36 cellular contexts compared by ENCODE assay signal in the genomic region with DNA sequence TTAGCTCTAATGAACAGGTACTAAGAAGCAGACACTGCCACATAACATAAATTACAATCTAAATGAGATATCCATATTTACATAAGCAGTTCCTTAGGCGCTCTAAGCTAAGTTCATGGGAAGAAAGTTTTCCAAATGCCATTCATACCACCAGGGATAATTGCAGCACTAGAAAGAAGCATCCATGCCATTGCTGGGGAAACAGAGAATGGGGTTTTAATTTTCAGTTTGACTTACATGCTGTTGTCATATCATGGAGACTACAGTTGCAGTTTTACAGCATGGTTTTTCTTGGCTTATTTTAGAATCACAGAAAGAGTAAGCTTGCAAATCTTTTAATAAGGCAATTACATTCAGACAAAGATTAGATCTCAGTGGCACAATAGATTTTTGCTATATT.
"Had no signal": no experiment of that assay in that cellular context is flagged by ENCODE, and none has a peak within 500 bp of the region (broad histone marks: within the 10 kb centered on the region; RNA-seq: fewer than 3 reads in every experiment).

No MANE protein-coding gene starts in this region.

- H3K27me3 ChIP-seq: ascending aorta, brain microvascular endothelial cell, dorsolateral prefrontal cortex, gastroesophageal sphincter, left lung, right atrium auricular region, stomach, tibial artery had no signal

- H3K27ac Mint-ChIP-seq: activated naive CD4-positive, alpha-beta T cell treated with anti-CD3 and anti-CD28 coated beads, Interleukin-2, amount 10 ng/mL, durations not matched to agents 7 days and 5 days; activated naive CD8-positive, alpha-beta T cell treated with anti-CD3 and anti-CD28 coated beads, Interleukin-2, amount 10 ng/mL, durations not matched to agents 7 days and 5 days; activated T-helper 1 cell treated with anti-CD3 and anti-CD28 coated beads, Interleukin-12 subunit alpha, Interleukin-12 subunit beta, Interleukin-2, Interleukin-4 antibody, amounts not matched to agents 30 ng/mL and 10 ng/mL and 1 ng/mL, durations not matched to agents 14 hours and 24 hours and 36 hours; naive B cell; nephron progenitor cell; stimulated activated naive B cell treated with anti-CD40 and anti-IgM and Interleukin-4, amounts not matched to agents 10 μg/mL and 1 μg/mL and 100 μg/mL, for 72 hours; T-helper 2 cell treated with Interferon-gamma antibody and Interleukin-4, amounts not matched to agents 5 μg/mL and 100 μg/mL, for 36 hours had no signal

- H3K9me3 ChIP-seq: ascending aorta, gastroesophageal sphincter, lower lobe of right lung, psoas muscle, right atrium auricular region, stomach, tibial artery had no signal

- H3K27ac ChIP-seq: ascending aorta, brain microvascular endothelial cell, coronary artery, dorsolateral prefrontal cortex, gastroesophageal sphincter, left lung, lower lobe of right lung, parathyroid adenoma, psoas muscle, right atrium auricular region, stomach, tibial artery, VCaP had no signal

- H3K36me3 ChIP-seq: ascending aorta, brain microvascular endothelial cell, gastroesophageal sphincter, left lung, lower lobe of right lung, right atrium auricular region, stomach, tibial artery had no signal

- H3K4me3 ChIP-seq: ascending aorta, coronary artery, dorsolateral prefrontal cortex, gastroesophageal sphincter, left lung, lower lobe of right lung, psoas muscle, right atrium auricular region, smooth muscle cell, stomach, tibial artery had no signal

- DNase-seq: activated CD4-positive, alpha-beta T cell treated with anti-CD3 and anti-CD28 coated beads for 48 hours; activated CD4-positive, alpha-beta T cell treated with anti-CD3 and anti-CD28 coated beads, Interleukin-2, amount 50 U/mL, for 48 hours; activated CD8-positive, alpha-beta memory T cell treated with anti-CD3 and anti-CD28 coated beads, Interleukin-2, amount 50 U/mL, for 4 hours; activated effector memory CD4-positive, alpha-beta T cell treated with anti-CD3 and anti-CD28 coated beads, Interleukin-2, amount 50 U/mL, for 16 hours; activated naive CD4-positive, alpha-beta T cell treated with anti-CD3 and anti-CD28 coated beads, Interleukin-2, amount 10 ng/mL, durations not matched to agents 7 days and 5 days; activated naive CD8-positive, alpha-beta T cell treated with anti-CD3 and anti-CD28 coated beads, Interleukin-2, amount 10 ng/mL, durations not matched to agents 7 days and 5 days; activated T-cell treated with anti-CD3 and anti-CD28 coated beads, Interleukin-2, amount 50 U/mL, for 1 hour; brain microvascular endothelial cell; dorsolateral prefrontal cortex; effector memory CD4-positive, alpha-beta T cell; hippocampal formation; kidney glomerular epithelial cell; left lung; lower lobe of right lung; naive B cell; nephron progenitor cell; nucleus accumbens; psoas muscle; stimulated activated CD4-positive, alpha-beta T cell treated with anti-CD3 and anti-CD28 coated beads, Interleukin-1b, Interleukin-23, amount 100 ng/mL, for 48 hours; stimulated activated CD4-positive, alpha-beta T cell treated with anti-CD3 and anti-CD28 coated beads, Interleukin-4, amount 100 ng/mL, for 4 hours; stimulated activated CD8-positive, alpha-beta memory T cell treated with anti-CD3 and anti-CD28 coated beads, Interleukin-4, amount 100 ng/mL, for 48 hours; stimulated activated naive B cell treated with anti-CD40 and anti-IgM and Interleukin-4, amounts not matched to agents 10 μg/mL and 1 μg/mL and 100 μg/mL, for 72 hours; stomach; T-helper 1 cell; tibial artery had no signal

- H3K4me1 ChIP-seq: ascending aorta, gastroesophageal sphincter, left lung, lower lobe of right lung, parathyroid adenoma, psoas muscle, right atrium auricular region, stomach, tibial artery had no signal

- H3K9me3 Mint-ChIP-seq: activated naive CD8-positive, alpha-beta T cell treated with anti-CD3 and anti-CD28 coated beads, Interleukin-2, amount 10 ng/mL, durations not matched to agents 7 days and 5 days; activated T-helper 1 cell treated with anti-CD3 and anti-CD28 coated beads, Interleukin-12 subunit alpha, Interleukin-12 subunit beta, Interleukin-2, Interleukin-4 antibody, amounts not matched to agents 30 ng/mL and 10 ng/mL and 1 ng/mL, durations not matched to agents 14 hours and 24 hours and 36 hours; nephron progenitor cell; stimulated activated naive B cell treated with anti-CD40 and anti-IgM and Interleukin-4, amounts not matched to agents 10 μg/mL and 1 μg/mL and 100 μg/mL, for 72 hours had no signal

- H3K27me3 Mint-ChIP-seq: activated naive CD4-positive, alpha-beta T cell treated with anti-CD3 and anti-CD28 coated beads, Interleukin-2, amount 10 ng/mL, durations not matched to agents 7 days and 5 days; activated naive CD8-positive, alpha-beta T cell treated with anti-CD3 and anti-CD28 coated beads, Interleukin-2, amount 10 ng/mL, durations not matched to agents 7 days and 5 days; naive B cell; stimulated activated naive B cell treated with anti-CD40 and anti-IgM and Interleukin-4, amounts not matched to agents 10 μg/mL and 1 μg/mL and 100 μg/mL, for 72 hours had no signal

- H3K4me2 ChIP-seq: smooth muscle cell had no signal

- ATAC-seq: activated CD4-positive, CD25-positive, alpha-beta regulatory T cell treated with anti-CD3 and anti-CD28 coated beads, Interleukin-2, amount 50 U/mL, for 24 hours; gastroesophageal sphincter; left lung; lower lobe of right lung; psoas muscle; stimulated activated naive B cell treated with anti-CD40 and anti-IgM and Interleukin-4, amounts not matched to agents 10 μg/mL and 1 μg/mL and 100 μg/mL, for 72 hours had no signal

- H3K79me2 ChIP-seq: parathyroid adenoma had no signal

- H3K9ac ChIP-seq: parathyroid adenoma had no signal

- H2AFZ ChIP-seq: parathyroid adenoma had no signal

- H3K4me1 Mint-ChIP-seq: activated naive CD4-positive, alpha-beta T cell treated with anti-CD3 and anti-CD28 coated beads, Interleukin-2, amount 10 ng/mL, durations not matched to agents 7 days and 5 days; activated naive CD8-positive, alpha-beta T cell treated with anti-CD3 and anti-CD28 coated beads, Interleukin-2, amount 10 ng/mL, durations not matched to agents 7 days and 5 days; naive B cell; nephron progenitor cell; stimulated activated naive B cell treated with anti-CD40 and anti-IgM and Interleukin-4, amounts not matched to agents 10 μg/mL and 1 μg/mL and 100 μg/mL, for 72 hours had no signal

- FAIRE-seq: TTC549 had no signal

- H3K4me3 Mint-ChIP-seq: activated naive CD4-positive, alpha-beta T cell treated with anti-CD3 and anti-CD28 coated beads, Interleukin-2, amount 10 ng/mL, durations not matched to agents 7 days and 5 days; activated naive CD8-positive, alpha-beta T cell treated with anti-CD3 and anti-CD28 coated beads, Interleukin-2, amount 10 ng/mL, durations not matched to agents 7 days and 5 days; activated T-helper 1 cell treated with anti-CD3 and anti-CD28 coated beads, Interleukin-12 subunit alpha, Interleukin-12 subunit beta, Interleukin-2, Interleukin-4 antibody, amounts not matched to agents 30 ng/mL and 10 ng/mL and 1 ng/mL, durations not matched to agents 14 hours and 24 hours and 36 hours; naive B cell; nephron progenitor cell; stimulated activated naive B cell treated with anti-CD40 and anti-IgM and Interleukin-4, amounts not matched to agents 10 μg/mL and 1 μg/mL and 100 μg/mL, for 72 hours; T-helper 2 cell treated with Interferon-gamma antibody and Interleukin-4, amounts not matched to agents 5 μg/mL and 100 μg/mL, for 36 hours had no signal

- H3K36me3 Mint-ChIP-seq: activated naive CD4-positive, alpha-beta T cell treated with anti-CD3 and anti-CD28 coated beads, Interleukin-2, amount 10 ng/mL, durations not matched to agents 7 days and 5 days; activated naive CD8-positive, alpha-beta T cell treated with anti-CD3 and anti-CD28 coated beads, Interleukin-2, amount 10 ng/mL, durations not matched to agents 7 days and 5 days; naive B cell; stimulated activated naive B cell treated with anti-CD40 and anti-IgM and Interleukin-4, amounts not matched to agents 10 μg/mL and 1 μg/mL and 100 μg/mL, for 72 hours had no signal
